ENCODE assay signal across 22 cellular contexts in the genomic region with DNA sequence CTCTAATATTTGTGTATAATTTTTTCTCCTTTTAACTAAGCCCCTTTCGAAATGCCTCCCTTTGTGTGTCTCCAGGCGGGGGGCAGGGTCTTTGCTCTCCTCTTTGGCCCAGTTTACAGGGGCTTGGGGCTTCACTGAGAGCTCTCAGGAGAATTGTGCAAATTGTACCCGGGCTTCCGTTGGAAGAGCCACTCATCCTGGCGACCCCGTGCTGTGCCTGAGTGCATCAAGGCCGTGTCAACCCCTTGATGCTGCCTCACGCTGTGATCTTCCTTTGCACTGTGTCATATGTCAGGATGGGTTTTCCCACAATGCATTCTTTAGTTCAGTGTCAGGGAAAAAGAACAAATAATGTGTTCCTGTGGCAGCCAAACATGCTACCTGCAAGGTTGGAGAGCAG.
DNase-seq lines count a peak whose midpoint lies in the region; ATAC-seq lines count a peak whose summit lies in the region.
"Had no signal": no experiment of that assay in that cellular context is flagged by ENCODE, and none has a peak within 500 bp of the region (broad histone marks: within the 10 kb centered on the region; RNA-seq: fewer than 3 reads in every experiment).

No MANE protein-coding gene starts in this region.

- no peaks in the 10 kb centered on the region for H3K36me3 ChIP-seq in iPS DF 6.9 (ENCODE audit: control insufficient read depth, insufficient read depth, low read length)
- H3K36me3 ChIP-seq: ascending aorta, HAP-1, spleen had no signal

- no peak for DNase-seq in stimulated activated naive CD8-positive, alpha-beta T cell treated with anti-CD3 and anti-CD28 coated beads, Interleukin-15, Interleukin-2, amounts not matched to agents 100 U/mL and 50 U/mL, for 24 hours
- DNase-seq in stimulated activated naive CD8-positive, alpha-beta T cell treated with anti-CD3 and anti-CD28 coated beads, Interleukin-15, amount 100 ng/mL, for 72 hours: no peak
- peak; percentile 95 for DNase-seq in NCI-H345 (lab: John Stamatoyannopoulos, UW)
- peak; percentile 13 for DNase-seq in iPS DF 6.9 (ENCODE audit: low read depth, low spot score)
- DNase-seq in effector CD8-positive, alpha-beta T cell (lab: John Stamatoyannopoulos, UW): no peak
- no peak for DNase-seq in activated naive CD8-positive, alpha-beta T cell treated with anti-CD3 and anti-CD28 coated beads, Interleukin-2, amount 50 U/mL, for 24 hours
- DNase-seq in putamen (ENCODE audit: low spot score): no peak
- DNase-seq in ACHN: no peak
- DNase-seq: activated B cell treated with CpG ODN at 0.5 μM for 24 hours; activated gamma-delta T cell; CD8-positive, alpha-beta memory T cell; mucosa of descending colon; MV-4-11; NCI-H82; RPMI8226; spleen; stimulated activated naive B cell treated with anti-CD40 and anti-IgM and Interleukin-4, amounts not matched to agents 10 μg/mL and 1 μg/mL and 100 μg/mL, for 72 hours had no signal

- H3K27me3 ChIP-seq in iPS DF 6.9 (ENCODE audit: control insufficient read depth, insufficient read depth, low read length): no peaks in the 10 kb centered on the region
- H3K27me3 ChIP-seq: ascending aorta had no signal

- no CpG with 5 or more reads among the region's 8 CpGs for WGBS in iPS DF 6.9 (ENCODE audit: insufficient coverage, insufficient read length)

- peaks cover 20% of the 10 kb centered on the region for H3K27me3 Mint-ChIP-seq in stimulated activated naive CD8-positive, alpha-beta T cell treated with anti-CD3 and anti-CD28 coated beads, Interleukin-15, amount 100 ng/mL, for 72 hours
- peaks cover 8% of the 10 kb centered on the region for H3K27me3 Mint-ChIP-seq in activated naive CD8-positive, alpha-beta T cell treated with anti-CD3 and anti-CD28 coated beads, Interleukin-2, amount 50 U/mL, for 24 hours
- H3K27me3 Mint-ChIP-seq: type B pancreatic cell had no signal

- H3K4me3 ChIP-seq in iPS DF 6.9 (ENCODE audit: low read length): no peak overlapping the region
- H3K4me3 ChIP-seq: ascending aorta, GM12878, HAP-1, mucosa of descending colon, spleen had no signal

- no peaks in the 10 kb centered on the region for H3K9me3 Mint-ChIP-seq in stimulated activated naive CD8-positive, alpha-beta T cell treated with anti-CD3 and anti-CD28 coated beads, Interleukin-15, amount 100 ng/mL, for 72 hours
- no peaks in the 10 kb centered on the region for H3K9me3 Mint-ChIP-seq in activated naive CD8-positive, alpha-beta T cell treated with anti-CD3 and anti-CD28 coated beads, Interleukin-2, amount 50 U/mL, for 24 hours
- H3K9me3 Mint-ChIP-seq: stimulated activated naive B cell treated with anti-CD40 and anti-IgM and Interleukin-4, amounts not matched to agents 10 μg/mL and 1 μg/mL and 100 μg/mL, for 72 hours; type B pancreatic cell had no signal

- H3K4me1 Mint-ChIP-seq in stimulated activated naive CD8-positive, alpha-beta T cell treated with anti-CD3 and anti-CD28 coated beads, Interleukin-15, amount 100 ng/mL, for 72 hours: no peaks in the 10 kb centered on the region
- no peaks in the 10 kb centered on the region for H3K4me1 Mint-ChIP-seq in activated naive CD8-positive, alpha-beta T cell treated with anti-CD3 and anti-CD28 coated beads, Interleukin-2, amount 50 U/mL, for 24 hours
- H3K4me1 Mint-ChIP-seq: activated B cell treated with CpG ODN at 0.5 μM for 24 hours; CD8-positive, alpha-beta memory T cell; stimulated activated naive B cell treated with anti-CD40 and anti-IgM and Interleukin-4, amounts not matched to agents 10 μg/mL and 1 μg/mL and 100 μg/mL, for 72 hours had no signal

- H3K27ac Mint-ChIP-seq in stimulated activated naive CD8-positive, alpha-beta T cell treated with anti-CD3 and anti-CD28 coated beads, Interleukin-15, amount 100 ng/mL, for 72 hours: no peak overlapping the region
- no peak overlapping the region for H3K27ac Mint-ChIP-seq in activated naive CD8-positive, alpha-beta T cell treated with anti-CD3 and anti-CD28 coated beads, Interleukin-2, amount 50 U/mL, for 24 hours
- H3K27ac Mint-ChIP-seq: activated B cell treated with CpG ODN at 0.5 μM for 24 hours; CD8-positive, alpha-beta memory T cell; stimulated activated naive B cell treated with anti-CD40 and anti-IgM and Interleukin-4, amounts not matched to agents 10 μg/mL and 1 μg/mL and 100 μg/mL, for 72 hours; type B pancreatic cell had no signal

- ATAC-seq in stimulated activated naive CD8-positive, alpha-beta T cell treated with anti-CD3 and anti-CD28 coated beads, Interleukin-15, Interleukin-2, amounts not matched to agents 100 U/mL and 50 U/mL, for 24 hours: peak; percentile 23
- ATAC-seq in stimulated activated naive CD8-positive, alpha-beta T cell treated with anti-CD3 and anti-CD28 coated beads, Interleukin-15, amount 100 ng/mL, for 72 hours: no peak
- no peak for ATAC-seq in activated naive CD8-positive, alpha-beta T cell treated with anti-CD3 and anti-CD28 coated beads, Interleukin-2, amount 50 U/mL, for 24 hours
- ATAC-seq: GM12878; mucosa of descending colon; stimulated activated naive B cell treated with anti-CD40 and anti-IgM and Interleukin-4, amounts not matched to agents 10 μg/mL and 1 μg/mL and 100 μg/mL, for 72 hours had no signal

- no peak overlapping the region for H3K4me3 Mint-ChIP-seq in stimulated activated naive CD8-positive, alpha-beta T cell treated with anti-CD3 and anti-CD28 coated beads, Interleukin-15, amount 100 ng/mL, for 72 hours
- no peak overlapping the region for H3K4me3 Mint-ChIP-seq in activated naive CD8-positive, alpha-beta T cell treated with anti-CD3 and anti-CD28 coated beads, Interleukin-2, amount 50 U/mL, for 24 hours
- H3K4me3 Mint-ChIP-seq: activated B cell treated with CpG ODN at 0.5 μM for 24 hours; CD8-positive, alpha-beta memory T cell; stimulated activated naive B cell treated with anti-CD40 and anti-IgM and Interleukin-4, amounts not matched to agents 10 μg/mL and 1 μg/mL and 100 μg/mL, for 72 hours; type B pancreatic cell had no signal

- no peak overlapping the region for H3K27ac ChIP-seq in iPS DF 6.9 (ENCODE audit: low read length)
- H3K27ac ChIP-seq: ascending aorta, parathyroid adenoma, spleen had no signal

- H3K4me1 ChIP-seq in iPS DF 6.9 (ENCODE audit: control insufficient read depth, insufficient read depth, low read length): peaks cover 3% of the 10 kb centered on the region; the same call in 1 of the 2 replicates
- H3K4me1 ChIP-seq: ascending aorta, HAP-1, parathyroid adenoma, spleen had no signal

- H3K9me3 ChIP-seq in iPS DF 6.9 (ENCODE audit: control insufficient read depth, insufficient read depth, low read length): no peaks in the 10 kb centered on the region
- H3K9me3 ChIP-seq: ascending aorta, HAP-1, mucosa of descending colon, spleen had no signal

- H3K36me3 Mint-ChIP-seq in activated naive CD8-positive, alpha-beta T cell treated with anti-CD3 and anti-CD28 coated beads, Interleukin-2, amount 50 U/mL, for 24 hours (ENCODE audit: low read depth): no peaks in the 10 kb centered on the region
- H3K36me3 Mint-ChIP-seq: CD8-positive, alpha-beta memory T cell; stimulated activated naive B cell treated with anti-CD40 and anti-IgM and Interleukin-4, amounts not matched to agents 10 μg/mL and 1 μg/mL and 100 μg/mL, for 72 hours; type B pancreatic cell had no signal

- in situ Hi-C loops in ACHN (cut with HindIII; ENCODE audit: low pct_ligation_motif_present, low pct_unique_long_range_greater_than_20kb, low sequenced_read_pairs): no loop called here

Comparison
In these comparisons a context has a peak if more than half of its experiments do, and no peak if none do; other contexts are left out.
1. DNase-seq: peak in NCI-H345 (single experiment) and iPS DF 6.9 (single experiment); none in stimulated activated naive CD8-positive, alpha-beta T cell treated with anti-CD3 and anti-CD28 coated beads, Interleukin-15, Interleukin-2, amounts not matched to agents 100 U/mL and 50 U/mL, for 24 hours (single experiment), stimulated activated naive CD8-positive, alpha-beta T cell treated with anti-CD3 and anti-CD28 coated beads, Interleukin-15, amount 100 ng/mL, for 72 hours (0 of 2), effector CD8-positive, alpha-beta T cell (single experiment), activated naive CD8-positive, alpha-beta T cell treated with anti-CD3 and anti-CD28 coated beads, Interleukin-2, amount 50 U/mL, for 24 hours (single experiment), putamen (single experiment) and ACHN (single experiment).